In the genomic region with DNA sequence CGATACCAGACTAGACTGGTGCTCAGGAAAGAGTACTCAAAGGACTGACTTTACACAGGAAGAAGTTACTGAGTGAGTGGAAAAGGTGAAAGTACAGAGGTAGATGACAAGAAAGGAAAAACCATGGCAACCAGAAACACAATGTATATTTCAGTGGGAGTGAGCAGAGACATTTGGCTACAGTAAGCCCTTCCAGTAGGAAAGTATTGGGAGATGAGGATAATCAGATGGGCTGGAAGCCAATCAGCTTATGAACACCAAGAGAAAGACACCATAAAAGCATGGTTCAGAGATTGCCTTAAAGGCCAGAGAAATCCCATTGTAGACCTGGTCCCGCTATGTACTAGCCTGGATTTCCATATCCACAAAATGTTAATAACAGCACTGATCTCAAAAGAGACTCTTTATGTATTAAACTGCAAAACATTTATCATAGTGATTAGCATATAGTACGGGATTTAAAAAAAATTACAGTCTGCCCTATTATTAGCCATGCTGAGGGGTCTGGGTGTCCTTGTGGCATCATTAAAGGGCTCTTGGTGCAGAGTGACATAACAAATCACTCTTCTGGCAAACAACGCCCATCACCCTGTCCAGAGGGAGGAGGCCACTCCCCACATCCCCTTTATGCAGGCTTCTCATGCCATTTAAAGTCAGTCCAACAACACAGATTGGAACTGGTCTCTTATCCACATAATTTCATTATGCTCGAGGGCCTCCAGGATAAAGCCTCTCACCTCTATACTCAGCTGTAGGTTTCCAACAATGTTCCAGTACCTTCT, we compare ENCODE assay signal across 22 cellular contexts. TPM values are rescaled to one million over a fixed set of nuclear protein-coding genes. Genes with fewer than 3 reads are reported as not detected.
A peak's percentile ranks its signal among the peaks of the same experiment; 100 is the strongest.
DNase-seq lines count a peak whose midpoint lies in the region; ATAC-seq and TF ChIP-seq lines count a peak whose summit lies in the region.
"Had no signal": no experiment of that assay in that cellular context is flagged by ENCODE, and none has a peak within 500 bp of the region (broad histone marks: within the 10 kb centered on the region; RNA-seq: fewer than 3 reads in every experiment).

No MANE protein-coding gene starts in this region.

- ATAC-seq in GM21723 (IDR thresholded peaks at IDR 0.05; ENCODE audit: unreplicated experiment), result no peak
- ATAC-seq in HG03095 (IDR thresholded peaks at IDR 0.05; ENCODE audit: unreplicated experiment), result no peak
- no peak for ATAC-seq in left lung
- ATAC-seq: T-helper 17 cell had no signal

- H3K4me3 Mint-ChIP-seq in nephron, result no peak overlapping the region
- H3K4me3 Mint-ChIP-seq: endodermal cell, nephron progenitor cell, T-helper 17 cell had no signal

- peaks cover 7% of the 10 kb centered on the region for H3K79me2 ChIP-seq in mammary epithelial cell (ENCODE audit: insufficient read depth, low read length)

- H3K27ac ChIP-seq in mammary epithelial cell (ENCODE audit: insufficient read depth, low read depth, low read length) (peak overlapping the region; percentile 58), left lung (no peak overlapping the region)
- H3K27ac ChIP-seq: WERI-Rb-1 had no signal

- no peaks in the 10 kb centered on the region for H3K9me3 Mint-ChIP-seq in nephron
- H3K9me3 Mint-ChIP-seq: nephron progenitor cell had no signal

- intact Hi-C loops in mammary epithelial cell (cut with micrococcal nuclease), result no loop called here
- intact Hi-C loops in left lung (cut with DNase I), result no loop called here

- peak overlapping the region; percentile 7 to 64 (median 24) for H3K27ac Mint-ChIP-seq in nephron
- H3K27ac Mint-ChIP-seq: endodermal cell, nephron progenitor cell, T-helper 17 cell had no signal

- peak overlapping the region; percentile 5 for H3K9ac ChIP-seq in mammary epithelial cell (ENCODE audit: insufficient read depth, low read length)

- no peak for TF ChIP-seq CTCF in BE2C (IDR thresholded peaks at IDR 0.05; ENCODE audit: low read depth, low read length)
- TF ChIP-seq CTCF in mammary epithelial cell (conservative IDR thresholded peaks at IDR 0.05 in 1 of 2, IDR thresholded peaks at IDR 0.05 in 1 of 2; ENCODE audit: extremely low read depth in 1 of 2, insufficient read depth in 1 of 2, low read depth in 1 of 2, low read length in 2 of 2), result no peak
- no peak for TF ChIP-seq CTCF in nephron (IDR thresholded peaks at IDR 0.05; ENCODE audit: unreplicated experiment in 3 of 3)
- no peak for TF ChIP-seq CTCF in left lung (IDR thresholded peaks at IDR 0.05)

- H3K4me1 ChIP-seq in BE2C, result peaks cover 46% of the 10 kb centered on the region
- H3K4me1 ChIP-seq in mammary epithelial cell (ENCODE audit: insufficient read depth, low read length), result peaks cover 26% of the 10 kb centered on the region
- H3K4me1 ChIP-seq in left lung, result no peaks in the 10 kb centered on the region

- H3K27me3 ChIP-seq in BE2C, result no peaks in the 10 kb centered on the region
- no peaks in the 10 kb centered on the region for H3K27me3 ChIP-seq in mammary epithelial cell (ENCODE audit: insufficient read depth, low read length)
- no peaks in the 10 kb centered on the region for H3K27me3 ChIP-seq in left lung
- H3K27me3 ChIP-seq: testis had no signal

- H4K20me1 ChIP-seq in mammary epithelial cell (ENCODE audit: insufficient read depth, low read length), result no peaks in the 10 kb centered on the region

- H3K36me3 ChIP-seq in BE2C (no peaks in the 10 kb centered on the region), mammary epithelial cell (ENCODE audit: insufficient read depth, low read length) (peaks cover 4% of the 10 kb centered on the region), left lung (no peaks in the 10 kb centered on the region)
- H3K36me3 ChIP-seq: WERI-Rb-1 had no signal

- no TSS peak for BruUV-seq in mammary epithelial cell (replicated peaks; lab: Mats Ljungman, UMichigan)

- H3K36me3 Mint-ChIP-seq in nephron (ENCODE audit: low read depth), result peaks cover 8% of the 10 kb centered on the region

- H3K4me3 ChIP-seq in BE2C (ENCODE audit: low read depth, low read length), result no peak overlapping the region
- H3K4me3 ChIP-seq in mammary epithelial cell (replicated peaks in 1 of 3; ENCODE audit: insufficient read depth in 1 of 3, low read depth in 2 of 3, low read length in 3 of 3), result no peak overlapping the region
- H3K4me3 ChIP-seq in left lung, result no peak overlapping the region
- H3K4me3 ChIP-seq: testis had no signal

- H3K4me1 Mint-ChIP-seq in nephron, result peaks cover 77% of the 10 kb centered on the region
- H3K4me1 Mint-ChIP-seq: T-helper 17 cell had no signal

- peak; percentile 61 for DNase-seq in BE2C
- DNase-seq in NCI-H1694 treated with DMSO at 0.1 percent for 48 hours (lab: John Stamatoyannopoulos, UW), result peak; percentile 31
- peak; percentile 47 for DNase-seq in mammary epithelial cell
- no peak for DNase-seq in activated T-cell treated with anti-CD3 and anti-CD28 coated beads, Interleukin-2, amount 50 U/mL, for 1 hour
- DNase-seq in left lung, result no peak
- DNase-seq: activated naive CD4-positive, alpha-beta T cell; activated T-cell treated with anti-CD3 and anti-CD28 coated beads for 4 hours; amygdala; endodermal cell; hippocampal formation; islet precursor cell; Karpas-422; mesendoderm; NCI-H1105 treated with DMSO at 0.1 percent for 48 hours; NCI-H526 treated with DMSO at 0.1 percent for 48 hours; nephron progenitor cell; T-helper 17 cell; testis; WERI-Rb-1 had no signal

- peak overlapping the region; percentile 67 for H2AFZ ChIP-seq in mammary epithelial cell (ENCODE audit: low read depth, low read length)

- CTCF ChIA-PET in mammary epithelial cell (lab: Charles Lee; ENCODE audit: low non-redundant PET), result no interaction called here

- in situ Hi-C loops in mammary epithelial cell (cut with MboI; ENCODE audit: low sequenced_read_pairs in 2 of 2), result no loop called here

- H3K9me3 ChIP-seq in BE2C, result no peaks in the 10 kb centered on the region; the same call in 1 of the 2 replicates
- no peaks in the 10 kb centered on the region for H3K9me3 ChIP-seq in mammary epithelial cell (replicated peaks; ENCODE audit: insufficient read depth, low read length)
- H3K9me3 ChIP-seq in left lung, result no peaks in the 10 kb centered on the region
- H3K9me3 ChIP-seq: testis had no signal

- dilution Hi-C loops in mammary epithelial cell (cut with HindIII; ENCODE audit: low sequenced_read_pairs), result no loop called here

- H3K4me2 ChIP-seq in mammary epithelial cell (ENCODE audit: insufficient read depth, low read depth, low read length), result peak overlapping the region; percentile 53

- WGBS in mammary epithelial cell (ENCODE audit: low coverage, missing lambda C conversion rate), result 78% methylated on average over 5 of the region's 5 CpGs

- H3K27me3 Mint-ChIP-seq in nephron (ENCODE audit: low read depth), result no peaks in the 10 kb centered on the region
- H3K27me3 Mint-ChIP-seq: T-helper 17 cell had no signal

RNA-seq across cellular contexts. Expression of a gene that starts 51.3 kb away (rescaled TPM):
- 9.3 TPM for polyA plus RNA-seq in BE2C (2012; ENCODE audit: insufficient read depth, insufficient read length, low read depth)
- 100 to 1,000 TPM in 1 of 2 donors, 10 to 100 TPM in 1; 46.1 to 106 TPM for total RNA-seq in mammary epithelial cell
- 29.4 TPM for polyA plus RNA-seq in mammary epithelial cell
- 46.9 TPM for polyA minus RNA-seq in mammary epithelial cell
- 10 to 100 TPM in 1 of 2 donors, 1 to 10 TPM in 1; 9.5 to 37.7 TPM for total RNA-seq in left lung

Comparison
In these comparisons a context has a peak if more than half of its experiments do, and no peak if none do; other contexts are left out.
1. DNase-seq: peak in BE2C (single experiment), NCI-H1694 treated with DMSO at 0.1 percent for 48 hours (single experiment) and mammary epithelial cell (single experiment); none in activated T-cell treated with anti-CD3 and anti-CD28 coated beads, Interleukin-2, amount 50 U/mL, for 1 hour (single experiment) and left lung (0 of 2).